Comparison of ENCODE assay signal across 3 cellular contexts in genomic region chr7:28858895-28859294, GRCh38.
TF ChIP-seq lines count a peak whose summit lies in the region.

No MANE protein-coding gene starts in this region.

TF ChIP-seq in IMR-90, 13 proteins besides CTCF, POLR2A, EP300 and RAD21:
- TF ChIP-seq SMC3 (IDR thresholded peaks at IDR 0.05; ENCODE audit: low read depth, low read length) (no peak), MAFK (IDR thresholded peaks at IDR 0.05; ENCODE audit: low read depth, low read length) (peak; percentile 52)

TF ChIP-seq in K562, 482 proteins besides CTCF, POLR2A, EP300 and RAD21:
- peak; percentile 47 for TF ChIP-seq C11orf30 (IDR thresholded peaks at IDR 0.05; ENCODE audit: low read depth)
- TF ChIP-seq MAFF (IDR thresholded peaks at IDR 0.05; ENCODE audit: low read length): peak; percentile 31; the same call in 1 of the 2 replicates
- TF ChIP-seq ZHX1 (conservative IDR thresholded peaks at IDR 0.05; ENCODE audit: low read length): no peak
- peak; percentile 55 for TF ChIP-seq ZNF316 (IDR thresholded peaks at IDR 0.05)
- no peak for TF ChIP-seq ARID2 (IDR thresholded peaks at IDR 0.05)
- TF ChIP-seq STAT6 (CRISPR knock-in tag; IDR thresholded peaks at IDR 0.05): no peak

TF ChIP-seq in HEK293T, 16 proteins besides CTCF, POLR2A, EP300 and RAD21:
- no peak for TF ChIP-seq ARNT (IDR thresholded peaks at IDR 0.05)
- TF ChIP-seq FOXM1 (IDR thresholded peaks at IDR 0.05; ENCODE audit: borderline replicate concordance): no peak
- TF ChIP-seq FOXK2 (IDR thresholded peaks at IDR 0.05): no peak
- TF ChIP-seq CTBP1 (IDR thresholded peaks at IDR 0.05; ENCODE audit: borderline replicate concordance): no peak
- no peak for TF ChIP-seq FOXA1 (IDR thresholded peaks at IDR 0.05)
- no peak for TF ChIP-seq ZNF384 (IDR thresholded peaks at IDR 0.05)
- no peak for TF ChIP-seq SUZ12 (IDR thresholded peaks at IDR 0.05)
- no peak for TF ChIP-seq LEF1 (IDR thresholded peaks at IDR 0.05; ENCODE audit: borderline replicate concordance)
- no peak for TF ChIP-seq HDGF (IDR thresholded peaks at IDR 0.05; ENCODE audit: borderline replicate concordance)
- TF ChIP-seq SP1 (IDR thresholded peaks at IDR 0.05): no peak
- TF ChIP-seq ELF4 (IDR thresholded peaks at IDR 0.05): no peak
- TF ChIP-seq TARDBP (IDR thresholded peaks at IDR 0.05): no peak
- TF ChIP-seq NFRKB (IDR thresholded peaks at IDR 0.05): no peak
- no peak for TF ChIP-seq BHLHE40 (IDR thresholded peaks at IDR 0.05; ENCODE audit: borderline replicate concordance)
- TF ChIP-seq L3MBTL2 (conservative IDR thresholded peaks at IDR 0.05): no peak
- TF ChIP-seq PKNOX1 (IDR thresholded peaks at IDR 0.05): no peak
TF ChIP-seq in HEK293T: peak in this region for 0.
